8 cellular contexts compared by ENCODE assay signal in genomic region chr11:65026810-65027209, GRCh38. TPM values are rescaled to one million over a fixed set of nuclear protein-coding genes. Genes with fewer than 3 reads are reported as not detected.
A peak's percentile ranks its signal among the peaks of the same experiment; 100 is the strongest.
DNase-seq lines count a peak whose midpoint lies in the region; ATAC-seq and TF ChIP-seq lines count a peak whose summit lies in the region.

No MANE protein-coding gene starts in this region.

- intact Hi-C loops in gastrocnemius medialis (cut with DNase I; ENCODE audit: low total_unique reads): loop anchor here (1.0 to 5.0 kb wide), 8 partner anchors 13 to 890 kb away; partner anchors contain the start of genes ARL2, ATG2A, C11orf68 and CDCA5

- H3K9me3 ChIP-seq in SU-DHL-6 (ENCODE audit: insufficient read depth, low read length) (no peaks in the 10 kb centered on the region), gastrocnemius medialis (no peaks in the 10 kb centered on the region)

- peak overlapping the region; percentile 48; the same call in 1 of the 2 replicates for H3K9ac ChIP-seq in SU-DHL-6 (ENCODE audit: low read length)

- H3K9me2 ChIP-seq in SU-DHL-6 (replicated peaks; ENCODE audit: insufficient read depth, low read length): no peaks in the 10 kb centered on the region

- 0 out of 2 replicates have a peak, but pooled peaks cover 2% of the 10 kb centered on the region for H3F3A ChIP-seq in SU-DHL-6 (ENCODE audit: insufficient read depth)

- no peak for DNase-seq in GM12864 (ENCODE audit: low read depth)
- no peak for DNase-seq in fibroblast of the aortic adventitia (ENCODE audit: low read depth)
- DNase-seq in gastrocnemius medialis: no peak
- DNase-seq in GM19240 (ENCODE audit: insufficient read length, low spot score): no peak

- H3K27me3 ChIP-seq in SU-DHL-6 (ENCODE audit: low read length) (no peaks in the 10 kb centered on the region), gastrocnemius medialis (no peaks in the 10 kb centered on the region)

- H2AFZ ChIP-seq in SU-DHL-6 (ENCODE audit: low read depth, low read length, severe bottlenecking): peak overlapping the region; percentile 30

- in situ Hi-C loops in gastrocnemius medialis (cut with MboI; ENCODE audit: low sequenced_read_pairs in 4 of 4): loop anchor here in 2 of 4 donors (5.0 to 10.0 kb wide), 2 partner anchors 102 to 110 kb away; partner anchors contain the start of genes ATG2A (in 1 of the 2) and PPP2R5B (in 1 of the 2)

- H3K4me3 ChIP-seq in GM12864 (ENCODE audit: low read depth, low read length): peak overlapping the region; percentile 54
- peak overlapping the region; percentile 50 for H3K4me3 ChIP-seq in SU-DHL-6 (ENCODE audit: insufficient read depth, low read length, poor library complexity, severe bottlenecking)
- H3K4me3 ChIP-seq in fibroblast of the aortic adventitia (ENCODE audit: low read depth, low read length): peak overlapping the region; percentile 86
- peak overlapping the region; percentile 61 to 73 (median 70) for H3K4me3 ChIP-seq in gastrocnemius medialis

- H3K36me3 ChIP-seq in SU-DHL-6 (ENCODE audit: low read length) (no peaks in the 10 kb centered on the region), gastrocnemius medialis (peaks cover 0 to 11% of the 10 kb centered on the region in 2 donors)

- H3K79me2 ChIP-seq in SU-DHL-6 (ENCODE audit: insufficient read depth, low read length): no peaks in the 10 kb centered on the region

- TF ChIP-seq POLR2A in gastrocnemius medialis (IDR thresholded peaks at IDR 0.05): no peak

- TF ChIP-seq CTCF in GM12864 (IDR thresholded peaks at IDR 0.05; ENCODE audit: low read depth, low read length, missing control alignments) (no peak), SU-DHL-6 (IDR thresholded peaks at IDR 0.05; ENCODE audit: insufficient read depth, low read length, poor library complexity, severe bottlenecking) (no peak), fibroblast of the aortic adventitia (IDR thresholded peaks at IDR 0.05; ENCODE audit: insufficient read depth, low read length) (no peak), gastrocnemius medialis (IDR thresholded peaks at IDR 0.05 in 4 of 5, conservative IDR thresholded peaks at IDR 0.05 in 1 of 5) (no peak)

- ATAC-seq in gastrocnemius medialis (no peak), HG03025 (IDR thresholded peaks at IDR 0.05; ENCODE audit: low FRiP score, unreplicated experiment) (no peak), HG03108 (IDR thresholded peaks at IDR 0.05; ENCODE audit: unreplicated experiment) (no peak), GM19324 (IDR thresholded peaks at IDR 0.05; ENCODE audit: low FRiP score, unreplicated experiment) (no peak)

- no peaks in the 10 kb centered on the region for H4K20me1 ChIP-seq in SU-DHL-6 (ENCODE audit: low read depth, low read length)

- peak overlapping the region; percentile 80 for H3K4me2 ChIP-seq in SU-DHL-6 (ENCODE audit: low read depth, low read length, poor library complexity, severe bottlenecking)

- H3K4me1 ChIP-seq in gastrocnemius medialis: peaks cover 12 to 13% of the 10 kb centered on the region in 2 donors

- H3K27ac ChIP-seq in SU-DHL-6 (ENCODE audit: low read depth, low read length) (no peak overlapping the region), gastrocnemius medialis (peak overlapping the region; percentile 83 to 94 (median 89))

RNA-seq across cellular contexts. Expression of gene SNX15, which starts 0.4 kb away (rescaled TPM):
- total RNA-seq in fibroblast of the aortic adventitia (ENCODE audit: low replicate concordance) (11.1 and 17.4 TPM in 2 replicates), gastrocnemius medialis (10 to 100 TPM; 16.9 to 33.3 (median 25.9) TPM)

RNA-seq across cellular contexts. Expression of gene ARL2, which starts 12.8 kb away (rescaled TPM):
- 14.9 and 97.9 TPM in 2 replicates for total RNA-seq in fibroblast of the aortic adventitia (ENCODE audit: low replicate concordance)
- 100 to 1,000 TPM; 150 to 268 (median 170) TPM for total RNA-seq in gastrocnemius medialis

RNA-seq across cellular contexts. Expression of gene SAC3D1, which starts 14.2 kb away (rescaled TPM):
- 13.0 and 19.1 TPM in 2 replicates for total RNA-seq in fibroblast of the aortic adventitia (ENCODE audit: low replicate concordance)
- 10 to 100 TPM in 3 of 4 donors, 1 to 10 TPM in 1; 9.0 to 27.2 (median 14.4) TPM for total RNA-seq in gastrocnemius medialis

RNA-seq across cellular contexts. Expression of gene BATF2, which starts 30.0 kb away (rescaled TPM):
- 0.25 and 0.45 TPM in 2 replicates for total RNA-seq in fibroblast of the aortic adventitia (ENCODE audit: low replicate concordance)
- total RNA-seq in gastrocnemius medialis: 1 to 10 TPM in 3 of 4 donors, under 1 TPM in 1; 0.97 to 3.3 (median 2.3) TPM

RNA-seq across cellular contexts. Expression of gene NAALADL1, which starts 31.5 kb away (rescaled TPM):
- total RNA-seq in fibroblast of the aortic adventitia (ENCODE audit: low replicate concordance): 9.7 and 11.5 TPM in 2 replicates
- total RNA-seq in gastrocnemius medialis: 1 to 10 TPM in 3 of 4 donors, under 1 TPM in 1; 0.22 to 4.0 (median 2.6) TPM
